ENCODE assay signal across 1 cellular context in genomic region chr18:35491689-35492077, GRCh38.
TF ChIP-seq lines count a peak whose summit lies in the region.

No MANE protein-coding gene starts in this region.

TF ChIP-seq in K562, 482 proteins besides CTCF, POLR2A, EP300 and RAD21 (continued from another document):
- TF ChIP-seq MBD1 (CRISPR knock-in tag; IDR thresholded peaks at IDR 0.05) = no peak
- TF ChIP-seq ESRRB (CRISPR knock-in tag; IDR thresholded peaks at IDR 0.05; ENCODE audit: borderline replicate concordance) = no peak
- TF ChIP-seq HINFP (tag; conservative IDR thresholded peaks at IDR 0.05; ENCODE audit: low read depth) = no peak
- TF ChIP-seq KLF16 (IDR thresholded peaks at IDR 0.05) = no peak
- no peak for TF ChIP-seq BRF1 (IDR thresholded peaks at IDR 0.05; ENCODE audit: borderline replicate concordance, extremely low read depth, insufficient read length)
TF ChIP-seq in K562: peak in this region for 0.
